9 cellular contexts compared by ENCODE assay signal in genomic region chr1:15468145-15468544, GRCh38. TPM values are rescaled to one million over a fixed set of nuclear protein-coding genes. Genes with fewer than 3 reads are reported as not detected.
"Had no signal": no experiment of that assay in that cellular context is flagged by ENCODE, and none has a peak within 500 bp of the region (broad histone marks: within the 10 kb centered on the region; RNA-seq: fewer than 3 reads in every experiment).

No MANE protein-coding gene starts in this region.

- DNase-seq: IMR-90, KBM-7, KG1 had no signal

- ATAC-seq: HepG2 had no signal

- FAIRE-seq: HepG2, HTR-8/SVneo had no signal

- H3K27ac ChIP-seq: HL-60 had no signal

RNA-seq across cellular contexts. Expression of gene CELA2B, which starts 7.8 kb away (rescaled TPM):
- total RNA-seq: HepG2, HT-29, HT1080, IMR-90 had no signal
- polyA plus RNA-seq: HepG2, IgD-negative memory B cell, IMR-90 had no signal

RNA-seq across cellular contexts. Expression of gene CELA2A, which starts 11.6 kb away (rescaled TPM):
- total RNA-seq: HepG2, HT-29, HT1080, IMR-90 had no signal
- polyA plus RNA-seq: HepG2, IgD-negative memory B cell, IMR-90 had no signal

RNA-seq across cellular contexts. Expression of gene CTRC, which starts 29.9 kb away (rescaled TPM):
- total RNA-seq: HepG2, HT-29, HT1080, IMR-90 had no signal
- polyA plus RNA-seq: HepG2, IgD-negative memory B cell, IMR-90 had no signal
